ENCODE assay signal across 20 cellular contexts in genomic region chr9:135609366-135609955, GRCh38. TPM values are rescaled to one million over a fixed set of nuclear protein-coding genes. Genes with fewer than 3 reads are reported as not detected.
DNase-seq lines count a peak whose midpoint lies in the region; ATAC-seq and TF ChIP-seq lines count a peak whose summit lies in the region.
"Had no signal": no experiment of that assay in that cellular context is flagged by ENCODE, and none has a peak within 500 bp of the region (broad histone marks: within the 10 kb centered on the region; RNA-seq: fewer than 3 reads in every experiment).

No MANE protein-coding gene starts in this region.

- no CpG with 5 or more reads among the region's 17 CpGs for WGBS in neuronal stem cell (ENCODE audit: extremely low coverage in 2 of 2, insufficient read length in 2 of 2, insufficient replicate concordance in 1 of 2), 2 donors

- H3K36me3 Mint-ChIP-seq in activated CD8-positive, alpha-beta memory T cell treated with anti-CD3 and anti-CD28 coated beads, Interleukin-2, amount 10 ng/mL, durations not matched to agents 7 days and 5 days, result no peaks in the 10 kb centered on the region
- no peaks in the 10 kb centered on the region for H3K36me3 Mint-ChIP-seq in Calu3 (ENCODE audit: insufficient read depth, unreplicated experiment)
- H3K36me3 Mint-ChIP-seq: CD4-positive, CD25-positive, alpha-beta regulatory T cell had no signal

- no peak overlapping the region for H4K91ac ChIP-seq in neuronal stem cell (ENCODE audit: low read depth, low read length, poor library complexity)

- peak; percentile 29 for DNase-seq in activated CD8-positive, alpha-beta memory T cell treated with anti-CD3 and anti-CD28 coated beads, Interleukin-2, amount 10 ng/mL, durations not matched to agents 7 days and 5 days
- no peak for DNase-seq in activated CD8-positive, alpha-beta memory T cell treated with anti-CD3 and anti-CD28 coated beads, Interleukin-2, amount 50 U/mL, for 48 hours
- DNase-seq in AG20443 (ENCODE audit: low spot score), result peak; percentile 7
- DNase-seq in H7, result peak; percentile 41
- DNase-seq in neuronal stem cell (ENCODE audit: low spot score), result no peak
- no peak for DNase-seq in Calu3
- DNase-seq in iPS-NIHi11 (ENCODE audit: low spot score), result no peak
- no peak for DNase-seq in mucosa of descending colon
- DNase-seq: CD4-positive, CD25-positive, alpha-beta regulatory T cell; DMS 273 treated with DMSO at 0.1 percent for 48 hours; DMS79 treated with DMSO at 0.1 percent for 48 hours; Karpas-422; NCI-H187; NCI-H446 treated with DMSO at 0.1 percent for 48 hours; NCI-H69 had no signal

- H3K4me3 Mint-ChIP-seq in activated CD8-positive, alpha-beta memory T cell treated with anti-CD3 and anti-CD28 coated beads, Interleukin-2, amount 10 ng/mL, durations not matched to agents 7 days and 5 days, result no peak overlapping the region
- H3K4me3 Mint-ChIP-seq in Calu3 (ENCODE audit: low read depth, unreplicated experiment), result no peak overlapping the region
- H3K4me3 Mint-ChIP-seq: CD4-positive, CD25-positive, alpha-beta regulatory T cell had no signal

- H3K4me2 ChIP-seq in neuronal stem cell (ENCODE audit: insufficient read depth, low read length, poor library complexity, severe bottlenecking), result no peak overlapping the region

- H3K4me3 ChIP-seq in H7 (ENCODE audit: insufficient read depth, low read depth, low read length) (no peak overlapping the region), neuronal stem cell (ENCODE audit: low read length in 2 of 2) (no peak overlapping the region), mucosa of descending colon (no peak overlapping the region)
- H3K4me3 ChIP-seq: SJSA1 had no signal

- no peak overlapping the region for H3K27ac ChIP-seq in neuronal stem cell (replicated peaks; ENCODE audit: low read length)
- H3K27ac ChIP-seq: RWPE1, SJSA1 had no signal

- H3K23ac ChIP-seq in neuronal stem cell (ENCODE audit: low read depth, low read length, poor library complexity), result peak overlapping the region; percentile 31

- H3K4me1 ChIP-seq in neuronal stem cell (ENCODE audit: control insufficient read depth in 2 of 2, insufficient read depth in 1 of 2, low read depth in 1 of 2, low read length in 2 of 2), result no peaks in the 10 kb centered on the region
- H3K4me1 ChIP-seq in mucosa of descending colon (ENCODE audit: low read depth), result no peaks in the 10 kb centered on the region
- H3K4me1 ChIP-seq: SJSA1 had no signal

- H3K4me1 Mint-ChIP-seq in activated CD8-positive, alpha-beta memory T cell treated with anti-CD3 and anti-CD28 coated beads, Interleukin-2, amount 10 ng/mL, durations not matched to agents 7 days and 5 days, result no peaks in the 10 kb centered on the region
- no peaks in the 10 kb centered on the region for H3K4me1 Mint-ChIP-seq in Calu3 (ENCODE audit: low read depth, unreplicated experiment)
- H3K4me1 Mint-ChIP-seq: CD4-positive, CD25-positive, alpha-beta regulatory T cell had no signal

- no peak overlapping the region for H2AFZ ChIP-seq in neuronal stem cell (ENCODE audit: low read length)

- no peak for ATAC-seq in activated CD8-positive, alpha-beta memory T cell treated with anti-CD3 and anti-CD28 coated beads, Interleukin-2, amount 10 ng/mL, durations not matched to agents 7 days and 5 days
- ATAC-seq in mucosa of descending colon, result no peak

- H3K9me3 ChIP-seq in neuronal stem cell (replicated peaks in 1 of 2; ENCODE audit: control insufficient read depth in 2 of 2, insufficient read depth in 1 of 2, low read depth in 1 of 2, low read length in 2 of 2), result peaks cover 0 to 10% of the 10 kb centered on the region in 2 donors
- no peaks in the 10 kb centered on the region for H3K9me3 ChIP-seq in mucosa of descending colon
- H3K9me3 ChIP-seq: SJSA1 had no signal

- no peaks in the 10 kb centered on the region for H3K36me3 ChIP-seq in H7 (replicated peaks; ENCODE audit: control insufficient read depth, insufficient read depth, low read length)
- H3K36me3 ChIP-seq in neuronal stem cell (replicated peaks in 1 of 2; ENCODE audit: control insufficient read depth in 2 of 2, insufficient read depth in 2 of 2, low read length in 2 of 2), result no peaks in the 10 kb centered on the region
- no peaks in the 10 kb centered on the region for H3K36me3 ChIP-seq in mucosa of descending colon (ENCODE audit: low read depth)
- H3K36me3 ChIP-seq: SJSA1 had no signal

- no peak overlapping the region for H2BK5ac ChIP-seq in neuronal stem cell (ENCODE audit: low read length)

- BruUV-seq in Calu3 (replicated peaks; lab: Mats Ljungman, UMichigan), result no TSS peak

- H3K14ac ChIP-seq in neuronal stem cell (ENCODE audit: low read length), result no peak overlapping the region

- no peak overlapping the region for H3K9ac ChIP-seq in neuronal stem cell (ENCODE audit: low read depth, low read length, poor library complexity)

- no peak overlapping the region for H4K8ac ChIP-seq in neuronal stem cell (ENCODE audit: low read depth, low read length)

- no peaks in the 10 kb centered on the region for H3K9me3 Mint-ChIP-seq in activated CD8-positive, alpha-beta memory T cell treated with anti-CD3 and anti-CD28 coated beads, Interleukin-2, amount 10 ng/mL, durations not matched to agents 7 days and 5 days (ENCODE audit: low read depth)
- no peaks in the 10 kb centered on the region for H3K9me3 Mint-ChIP-seq in Calu3 (ENCODE audit: low read depth, unreplicated experiment)

- no peak overlapping the region for H2BK15ac ChIP-seq in neuronal stem cell (ENCODE audit: low read length)

- no peak overlapping the region for H2AK5ac ChIP-seq in neuronal stem cell (ENCODE audit: low read depth, low read length)

- CTCF ChIA-PET in activated CD8-positive, alpha-beta memory T cell treated with anti-CD3 and anti-CD28 coated beads, Interleukin-2, amount 10 ng/mL, durations not matched to agents 7 days and 5 days (lab: Charles Lee), result interaction anchor here (1.0 kb wide), 1 partner anchor 8 kb away, joined by 3 read pairs; no protein-coding TSS in a partner anchor
- CTCF ChIA-PET in Calu3 (lab: Charles Lee), result interaction anchor here (0.9 kb wide), 1 partner anchor 58 kb away, joined by 5 read pairs; no protein-coding TSS in a partner anchor

- H3K4ac ChIP-seq in neuronal stem cell (ENCODE audit: low read length), result no peak overlapping the region

- H3K27me3 ChIP-seq in H7 (ENCODE audit: control insufficient read depth, insufficient read depth, low read length), result no peaks in the 10 kb centered on the region
- H3K27me3 ChIP-seq in neuronal stem cell (ENCODE audit: control insufficient read depth in 3 of 3, insufficient read depth in 3 of 3, low read depth in 1 of 3, low read length in 3 of 3), result peaks cover 0 to 12% (median 0%) of the 10 kb centered on the region in 3 experiments

- H3K79me1 ChIP-seq in neuronal stem cell (ENCODE audit: low read depth, low read length), result peaks cover 3% of the 10 kb centered on the region

- no peak overlapping the region for H2BK120ac ChIP-seq in neuronal stem cell (ENCODE audit: low read depth, low read length)

- intact Hi-C loops in Calu3 (cut with micrococcal nuclease; ENCODE audit: unreplicated experiment), result no loop called here
- intact Hi-C loops in mucosa of descending colon (cut with DNase I, micrococcal nuclease), result no loop called here

- no peaks in the 10 kb centered on the region for H3K27me3 Mint-ChIP-seq in activated CD8-positive, alpha-beta memory T cell treated with anti-CD3 and anti-CD28 coated beads, Interleukin-2, amount 10 ng/mL, durations not matched to agents 7 days and 5 days
- peaks cover 51% of the 10 kb centered on the region for H3K27me3 Mint-ChIP-seq in Calu3 (ENCODE audit: unreplicated experiment)
- H3K27me3 Mint-ChIP-seq: CD4-positive, CD25-positive, alpha-beta regulatory T cell had no signal

- no peak overlapping the region for H3K18ac ChIP-seq in neuronal stem cell (ENCODE audit: low read length)

- no peak for TF ChIP-seq CTCF in Calu3 (IDR thresholded peaks at IDR 0.05; ENCODE audit: unreplicated experiment)
- no peak for TF ChIP-seq CTCF in mucosa of descending colon (IDR thresholded peaks at IDR 0.05)

- no peak overlapping the region for H2BK12ac ChIP-seq in neuronal stem cell (ENCODE audit: low read length)

- no peak overlapping the region for H3K27ac Mint-ChIP-seq in activated CD8-positive, alpha-beta memory T cell treated with anti-CD3 and anti-CD28 coated beads, Interleukin-2, amount 10 ng/mL, durations not matched to agents 7 days and 5 days
- H3K27ac Mint-ChIP-seq in Calu3 (ENCODE audit: unreplicated experiment), result no peak overlapping the region

RNA-seq across cellular contexts. Expression of gene GLT6D1, which starts 29.9 kb away (rescaled TPM):
- total RNA-seq in activated CD8-positive, alpha-beta memory T cell treated with anti-CD3 and anti-CD28 coated beads, Interleukin-2, amount 10 ng/mL, durations not matched to agents 7 days and 5 days, result not detected
- not detected in 2 replicates for total RNA-seq in H7 (2014; rRNA removed; shearing (Covaris generic))
- 0.03 TPM for polyA plus RNA-seq in neuronal stem cell (2013, experiment 1 of 2)
- polyA plus RNA-seq in neuronal stem cell (2013, experiment 2 of 2), result not detected
- not detected in 2 replicates for total RNA-seq in Calu3 (2022)
- total RNA-seq in mucosa of descending colon, result not detected
- total RNA-seq: A673; CD4-positive, CD25-positive, alpha-beta regulatory T cell; M059J; SJSA1 had no signal
- polyA plus RNA-seq: BJ; CD4-positive, CD25-positive, alpha-beta regulatory T cell had no signal

RNA-seq across cellular contexts. Expression of gene PAEP, which starts 47.9 kb away (rescaled TPM):
- total RNA-seq in activated CD8-positive, alpha-beta memory T cell treated with anti-CD3 and anti-CD28 coated beads, Interleukin-2, amount 10 ng/mL, durations not matched to agents 7 days and 5 days, result not detected
- total RNA-seq in H7 (2014; rRNA removed; shearing (Covaris generic)), result not detected in 2 replicates
- polyA plus RNA-seq in neuronal stem cell (2013, experiment 1 of 2), result not detected
- not detected for polyA plus RNA-seq in neuronal stem cell (2013, experiment 2 of 2)
- 0.45 TPM in 1 of 2 replicates, not detected in the other for total RNA-seq in Calu3 (2022)
- total RNA-seq in mucosa of descending colon, result not detected
- total RNA-seq: A673; CD4-positive, CD25-positive, alpha-beta regulatory T cell; M059J; SJSA1 had no signal
- polyA plus RNA-seq: BJ; CD4-positive, CD25-positive, alpha-beta regulatory T cell had no signal

RNA-seq across cellular contexts. Expression of gene LCN9, which starts 53.6 kb away (rescaled TPM):
- total RNA-seq in activated CD8-positive, alpha-beta memory T cell treated with anti-CD3 and anti-CD28 coated beads, Interleukin-2, amount 10 ng/mL, durations not matched to agents 7 days and 5 days, result not detected
- 0.44 TPM in 1 of 2 replicates, not detected in the other for total RNA-seq in H7 (2014; rRNA removed; shearing (Covaris generic))
- polyA plus RNA-seq in neuronal stem cell (2013, experiment 1 of 2), result 0.85 TPM
- 0.83 TPM for polyA plus RNA-seq in neuronal stem cell (2013, experiment 2 of 2)
- total RNA-seq in Calu3 (2022), result not detected in 2 replicates
- not detected for total RNA-seq in mucosa of descending colon
- total RNA-seq: A673; CD4-positive, CD25-positive, alpha-beta regulatory T cell; M059J; SJSA1 had no signal
- polyA plus RNA-seq: BJ; CD4-positive, CD25-positive, alpha-beta regulatory T cell had no signal

Comparison
In these comparisons a context has a peak if more than half of its experiments do, and no peak if none do; other contexts are left out.
1. DNase-seq: peak in activated CD8-positive, alpha-beta memory T cell treated with anti-CD3 and anti-CD28 coated beads, Interleukin-2, amount 10 ng/mL, durations not matched to agents 7 days and 5 days (single experiment), AG20443 (single experiment) and H7 (single experiment); none in activated CD8-positive, alpha-beta memory T cell treated with anti-CD3 and anti-CD28 coated beads, Interleukin-2, amount 50 U/mL, for 48 hours (single experiment), neuronal stem cell (single experiment), Calu3 (single experiment), iPS-NIHi11 (single experiment) and mucosa of descending colon (0 of 3).